Comparison of ENCODE assay signal across 23 cellular contexts in genomic region chr4:92657695-92658094, GRCh38.
"Had no signal": no experiment of that assay in that cellular context is flagged by ENCODE, and none has a peak within 500 bp of the region (broad histone marks: within the 10 kb centered on the region; RNA-seq: fewer than 3 reads in every experiment).

No MANE protein-coding gene starts in this region.

- H3K27me3 ChIP-seq: dorsolateral prefrontal cortex, esophagus muscularis mucosa, foreskin keratinocyte, gastrocnemius medialis, heart right ventricle, left lung had no signal

- FAIRE-seq: endothelial cell of umbilical vein, islet of Langerhans, keratinocyte had no signal

- H3K4me1 ChIP-seq: esophagus muscularis mucosa, foreskin keratinocyte, gastrocnemius medialis, heart right ventricle, left lung, lower lobe of right lung had no signal

- DNase-seq: dermis blood vessel endothelial cell; dorsolateral prefrontal cortex; effector CD4-positive, alpha-beta T cell; effector memory CD4-positive, alpha-beta T cell; foreskin keratinocyte; gastrocnemius medialis; glutamatergic neuron; head of caudate nucleus; heart right ventricle; hippocampal formation; left cardiac atrium; left lung; left ventricle myocardium superior; lower lobe of right lung; mesenchymal stem cell; mucosa of descending colon; naive B cell; naive thymus-derived CD8-positive, alpha-beta T cell had no signal

- H3K9me3 ChIP-seq: esophagus muscularis mucosa, gastrocnemius medialis, left lung, lower lobe of right lung, mucosa of descending colon had no signal

- H3K36me3 ChIP-seq: esophagus muscularis mucosa, gastrocnemius medialis, heart right ventricle, left lung, lower lobe of right lung had no signal

- H3K4me3 ChIP-seq: coronary artery, dorsolateral prefrontal cortex, esophagus muscularis mucosa, gastrocnemius medialis, heart right ventricle, left lung, lower lobe of right lung, mucosa of descending colon had no signal
